In the genomic region with DNA sequence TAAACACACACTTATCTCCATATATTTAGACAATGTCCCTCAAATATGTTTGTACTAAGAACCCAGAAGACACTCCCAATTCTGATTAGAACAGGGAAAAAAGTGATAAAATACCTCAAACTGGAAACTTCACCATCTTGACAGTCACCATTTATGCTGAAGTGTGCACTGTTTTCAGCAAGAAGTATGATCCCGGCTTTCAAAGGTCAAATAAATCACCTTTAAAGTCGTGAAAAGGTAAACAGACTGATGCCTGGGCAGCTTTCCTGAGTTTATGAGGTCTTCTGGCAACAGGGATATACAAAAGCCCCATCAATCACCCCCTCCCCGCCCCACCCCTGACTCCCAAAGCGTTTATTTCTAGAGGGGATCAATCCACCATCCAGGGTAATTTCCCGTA, we compare ENCODE assay signal across 1 cellular context.
TF ChIP-seq lines count a peak whose summit lies in the region.

No MANE protein-coding gene starts in this region.

TF ChIP-seq in HEK293, 187 proteins besides CTCF, POLR2A, EP300 and RAD21 (continued from another document):
- TF ChIP-seq MZF1 (tag by site-specific recombination; IDR thresholded peaks at IDR 0.05; ENCODE audit: borderline replicate concordance) = no peak
- TF ChIP-seq, protein P1, sequence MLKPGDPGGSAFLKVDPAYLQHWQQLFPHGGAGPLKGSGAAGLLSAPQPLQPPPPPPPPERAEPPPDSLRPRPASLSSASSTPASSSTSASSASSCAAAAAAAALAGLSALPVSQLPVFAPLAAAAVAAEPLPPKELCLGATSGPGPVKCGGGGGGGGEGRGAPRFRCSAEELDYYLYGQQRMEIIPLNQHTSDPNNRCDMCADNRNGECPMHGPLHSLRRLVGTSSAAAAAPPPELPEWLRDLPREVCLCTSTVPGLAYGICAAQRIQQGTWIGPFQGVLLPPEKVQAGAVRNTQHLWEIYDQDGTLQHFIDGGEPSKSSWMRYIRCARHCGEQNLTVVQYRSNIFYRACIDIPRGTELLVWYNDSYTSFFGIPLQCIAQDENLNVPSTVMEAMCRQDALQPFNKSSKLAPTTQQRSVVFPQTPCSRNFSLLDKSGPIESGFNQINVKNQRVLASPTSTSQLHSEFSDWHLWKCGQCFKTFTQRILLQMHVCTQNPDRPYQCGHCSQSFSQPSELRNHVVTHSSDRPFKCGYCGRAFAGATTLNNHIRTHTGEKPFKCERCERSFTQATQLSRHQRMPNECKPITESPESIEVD (tag by site-specific recombination; IDR thresholded peaks at IDR 0.05) = peak; percentile 68
- TF ChIP-seq ZNF335 (tag by site-specific recombination; conservative IDR thresholded peaks at IDR 0.05) = no peak
- no peak for TF ChIP-seq ZNF626 (tag by site-specific recombination; IDR thresholded peaks at IDR 0.05)
- TF ChIP-seq ZNF114 (tag by site-specific recombination; IDR thresholded peaks at IDR 0.05) = no peak
- no peak for TF ChIP-seq ZNF366 (tag by site-specific recombination; conservative IDR thresholded peaks at IDR 0.05)
- TF ChIP-seq MEIS1 (CRISPR knock-in tag; IDR thresholded peaks at IDR 0.05; ENCODE audit: borderline replicate concordance) = no peak
- no peak for TF ChIP-seq BCL11A (tag by site-specific recombination; IDR thresholded peaks at IDR 0.05; ENCODE audit: low read depth)
- no peak for TF ChIP-seq ZNF24 (tag by site-specific recombination; IDR thresholded peaks at IDR 0.05)
- TF ChIP-seq, protein P2, sequence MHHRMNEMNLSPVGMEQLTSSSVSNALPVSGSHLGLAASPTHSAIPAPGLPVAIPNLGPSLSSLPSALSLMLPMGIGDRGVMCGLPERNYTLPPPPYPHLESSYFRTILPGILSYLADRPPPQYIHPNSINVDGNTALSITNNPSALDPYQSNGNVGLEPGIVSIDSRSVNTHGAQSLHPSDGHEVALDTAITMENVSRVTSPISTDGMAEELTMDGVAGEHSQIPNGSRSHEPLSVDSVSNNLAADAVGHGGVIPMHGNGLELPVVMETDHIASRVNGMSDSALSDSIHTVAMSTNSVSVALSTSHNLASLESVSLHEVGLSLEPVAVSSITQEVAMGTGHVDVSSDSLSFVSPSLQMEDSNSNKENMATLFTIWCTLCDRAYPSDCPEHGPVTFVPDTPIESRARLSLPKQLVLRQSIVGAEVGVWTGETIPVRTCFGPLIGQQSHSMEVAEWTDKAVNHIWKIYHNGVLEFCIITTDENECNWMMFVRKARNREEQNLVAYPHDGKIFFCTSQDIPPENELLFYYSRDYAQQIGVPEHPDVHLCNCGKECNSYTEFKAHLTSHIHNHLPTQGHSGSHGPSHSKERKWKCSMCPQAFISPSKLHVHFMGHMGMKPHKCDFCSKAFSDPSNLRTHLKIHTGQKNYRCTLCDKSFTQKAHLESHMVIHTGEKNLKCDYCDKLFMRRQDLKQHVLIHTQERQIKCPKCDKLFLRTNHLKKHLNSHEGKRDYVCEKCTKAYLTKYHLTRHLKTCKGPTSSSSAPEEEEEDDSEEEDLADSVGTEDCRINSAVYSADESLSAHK (tag by site-specific recombination; IDR thresholded peaks at IDR 0.05) = no peak
- TF ChIP-seq ZNF792 (tag by site-specific recombination; IDR thresholded peaks at IDR 0.05) = no peak
- TF ChIP-seq, protein P3, sequence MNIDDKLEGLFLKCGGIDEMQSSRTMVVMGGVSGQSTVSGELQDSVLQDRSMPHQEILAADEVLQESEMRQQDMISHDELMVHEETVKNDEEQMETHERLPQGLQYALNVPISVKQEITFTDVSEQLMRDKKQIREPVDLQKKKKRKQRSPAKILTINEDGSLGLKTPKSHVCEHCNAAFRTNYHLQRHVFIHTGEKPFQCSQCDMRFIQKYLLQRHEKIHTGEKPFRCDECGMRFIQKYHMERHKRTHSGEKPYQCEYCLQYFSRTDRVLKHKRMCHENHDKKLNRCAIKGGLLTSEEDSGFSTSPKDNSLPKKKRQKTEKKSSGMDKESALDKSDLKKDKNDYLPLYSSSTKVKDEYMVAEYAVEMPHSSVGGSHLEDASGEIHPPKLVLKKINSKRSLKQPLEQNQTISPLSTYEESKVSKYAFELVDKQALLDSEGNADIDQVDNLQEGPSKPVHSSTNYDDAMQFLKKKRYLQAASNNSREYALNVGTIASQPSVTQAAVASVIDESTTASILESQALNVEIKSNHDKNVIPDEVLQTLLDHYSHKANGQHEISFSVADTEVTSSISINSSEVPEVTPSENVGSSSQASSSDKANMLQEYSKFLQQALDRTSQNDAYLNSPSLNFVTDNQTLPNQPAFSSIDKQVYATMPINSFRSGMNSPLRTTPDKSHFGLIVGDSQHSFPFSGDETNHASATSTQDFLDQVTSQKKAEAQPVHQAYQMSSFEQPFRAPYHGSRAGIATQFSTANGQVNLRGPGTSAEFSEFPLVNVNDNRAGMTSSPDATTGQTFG (tag by site-specific recombination; IDR thresholded peaks at IDR 0.05; ENCODE audit: borderline replicate concordance) = no peak
- TF ChIP-seq KLF7 (tag by site-specific recombination; IDR thresholded peaks at IDR 0.05; ENCODE audit: borderline replicate concordance) = no peak
- TF ChIP-seq, protein P4, sequence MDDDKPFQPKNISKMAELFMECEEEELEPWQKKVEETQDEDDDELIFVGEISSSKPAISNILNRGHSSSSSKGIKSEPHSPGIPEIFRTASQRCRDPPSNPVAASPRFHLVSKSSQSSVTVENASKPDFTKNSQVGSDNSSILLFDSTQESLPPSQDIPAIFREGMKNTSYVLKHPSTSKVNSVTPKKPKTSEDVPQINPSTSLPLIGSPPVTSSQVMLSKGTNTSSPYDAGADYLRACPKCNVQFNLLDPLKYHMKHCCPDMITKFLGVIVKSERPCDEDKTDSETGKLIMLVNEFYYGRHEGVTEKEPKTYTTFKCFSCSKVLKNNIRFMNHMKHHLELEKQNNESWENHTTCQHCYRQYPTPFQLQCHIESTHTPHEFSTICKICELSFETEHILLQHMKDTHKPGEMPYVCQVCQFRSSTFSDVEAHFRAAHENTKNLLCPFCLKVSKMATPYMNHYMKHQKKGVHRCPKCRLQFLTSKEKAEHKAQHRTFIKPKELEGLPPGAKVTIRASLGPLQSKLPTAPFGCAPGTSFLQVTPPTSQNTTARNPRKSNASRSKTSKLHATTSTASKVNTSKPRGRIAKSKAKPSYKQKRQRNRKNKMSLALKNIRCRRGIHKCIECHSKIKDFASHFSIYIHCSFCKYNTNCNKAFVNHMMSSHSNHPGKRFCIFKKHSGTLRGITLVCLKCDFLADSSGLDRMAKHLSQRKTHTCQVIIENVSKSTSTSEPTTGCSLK (tag by site-specific recombination; IDR thresholded peaks at IDR 0.05) = no peak
- TF ChIP-seq ZNF157 (tag by site-specific recombination; IDR thresholded peaks at IDR 0.05) = no peak
